ENCODE assay signal across 20 cellular contexts in the genomic region with DNA sequence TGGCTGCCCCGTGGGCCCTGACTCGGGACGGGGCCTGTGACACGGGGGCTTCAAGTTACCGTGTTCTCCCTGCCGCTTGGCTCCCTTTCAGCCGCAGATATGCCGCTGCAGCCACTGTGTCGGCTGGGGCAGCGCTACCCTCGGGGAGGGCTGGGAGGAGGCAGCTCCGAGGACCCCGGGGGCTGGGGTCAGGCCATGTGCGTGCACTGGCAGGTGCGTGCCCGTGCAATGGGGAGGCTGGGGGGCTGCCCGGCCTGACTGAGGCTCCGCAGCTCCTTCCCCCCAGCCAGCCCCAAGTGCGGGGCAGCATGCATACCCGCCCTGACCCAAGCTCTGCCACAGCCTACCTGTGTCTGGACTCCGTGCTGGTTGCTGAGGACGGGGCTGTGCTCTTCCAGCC. TPM values are rescaled to one million over a fixed set of nuclear protein-coding genes. Genes with fewer than 3 reads are reported as not detected.
A peak's percentile ranks its signal among the peaks of the same experiment; 100 is the strongest.
DNase-seq lines count a peak whose midpoint lies in the region; ATAC-seq and TF ChIP-seq lines count a peak whose summit lies in the region.
"Had no signal": no experiment of that assay in that cellular context is flagged by ENCODE, and none has a peak within 500 bp of the region (broad histone marks: within the 10 kb centered on the region; RNA-seq: fewer than 3 reads in every experiment).

No MANE protein-coding gene starts in this region.

- no peak overlapping the region for H3K23ac ChIP-seq in mesenchymal stem cell (ENCODE audit: low read length in 2 of 2)

- H3K4me3 ChIP-seq in right cardiac atrium (ENCODE audit: low read length) (no peak overlapping the region), mesenchymal stem cell (ENCODE audit: insufficient read depth in 1 of 2, low read depth in 1 of 2, low read length in 2 of 2) (no peak overlapping the region)
- H3K4me3 ChIP-seq: GM12878, HAP-1 had no signal

- no peak overlapping the region for H3K4ac ChIP-seq in mesenchymal stem cell (ENCODE audit: low read depth in 1 of 2, low read length in 2 of 2)

- peaks cover 3% of the 10 kb centered on the region for H3K27me3 Mint-ChIP-seq in glutamatergic neuron (ENCODE audit: unreplicated experiment)
- peaks cover 13% of the 10 kb centered on the region for H3K27me3 Mint-ChIP-seq in stimulated activated memory B cell treated with anti-CD40 and anti-IgM and Interleukin-4, amounts not matched to agents 10 μg/mL and 1 μg/mL and 100 μg/mL, for 72 hours
- H3K27me3 Mint-ChIP-seq: CD4-positive, alpha-beta T cell; CD8-positive, alpha-beta memory T cell had no signal

- H3K9me3 Mint-ChIP-seq in glutamatergic neuron (ENCODE audit: unreplicated experiment) = peaks cover 16% of the 10 kb centered on the region
- peaks cover 15% of the 10 kb centered on the region for H3K9me3 Mint-ChIP-seq in stimulated activated memory B cell treated with anti-CD40 and anti-IgM and Interleukin-4, amounts not matched to agents 10 μg/mL and 1 μg/mL and 100 μg/mL, for 72 hours
- H3K9me3 Mint-ChIP-seq: CD4-positive, alpha-beta T cell had no signal

- 93% methylated on average over 22 of the region's 22 CpGs for WGBS in right cardiac atrium
- 93% methylated on average over 22 of the region's 22 CpGs for WGBS in mesenchymal stem cell

- no peak overlapping the region for H3K4me3 Mint-ChIP-seq in glutamatergic neuron (ENCODE audit: unreplicated experiment)
- no peak overlapping the region for H3K4me3 Mint-ChIP-seq in stimulated activated memory B cell treated with anti-CD40 and anti-IgM and Interleukin-4, amounts not matched to agents 10 μg/mL and 1 μg/mL and 100 μg/mL, for 72 hours
- H3K4me3 Mint-ChIP-seq: CD14-positive monocyte; CD4-positive, alpha-beta T cell; CD8-positive, alpha-beta memory T cell; HFFc6 had no signal

- H2AK5ac ChIP-seq in mesenchymal stem cell (ENCODE audit: low read length, severe bottlenecking) = no peak overlapping the region

- no peaks in the 10 kb centered on the region for H3K27me3 ChIP-seq in right cardiac atrium (ENCODE audit: control insufficient read depth, insufficient read depth)
- peaks cover 0 to 28% of the 10 kb centered on the region in 2 experiments for H3K27me3 ChIP-seq in mesenchymal stem cell (ENCODE audit: control insufficient read depth in 1 of 2, insufficient read depth in 1 of 2, low read length in 2 of 2)

- no peak overlapping the region for H2BK12ac ChIP-seq in mesenchymal stem cell (ENCODE audit: low read length in 2 of 2)

- no peak overlapping the region for H2BK15ac ChIP-seq in mesenchymal stem cell (ENCODE audit: low read depth, poor library complexity, severe bottlenecking)

- H3K4me2 ChIP-seq in mesenchymal stem cell (ENCODE audit: low read length, poor library complexity, severe bottlenecking) = no peak overlapping the region

- H3K36me3 ChIP-seq in mesenchymal stem cell (ENCODE audit: control insufficient read depth in 1 of 2, insufficient read depth in 2 of 2, low read depth in 1 of 2, low read length in 2 of 2) = no peaks in the 10 kb centered on the region
- H3K36me3 ChIP-seq: HAP-1 had no signal

- H3K4me1 ChIP-seq in right cardiac atrium (ENCODE audit: control insufficient read depth, insufficient read depth, low read length) (no peaks in the 10 kb centered on the region), mesenchymal stem cell (ENCODE audit: control insufficient read depth, insufficient read depth, low read depth, low read length) (peaks cover 2% of the 10 kb centered on the region)
- H3K4me1 ChIP-seq: HAP-1 had no signal

- H3K18ac ChIP-seq in mesenchymal stem cell (ENCODE audit: low read depth in 1 of 2, low read length in 2 of 2) = no peak overlapping the region

- H3K9ac ChIP-seq in mesenchymal stem cell (ENCODE audit: low read length) = no peak overlapping the region

- H2AFZ ChIP-seq in mesenchymal stem cell (ENCODE audit: low read depth, low read length) = no peak overlapping the region

- no peak overlapping the region for H3K14ac ChIP-seq in mesenchymal stem cell (ENCODE audit: low read length in 2 of 2)

- H4K91ac ChIP-seq in mesenchymal stem cell (ENCODE audit: low read length) = no peak overlapping the region

- peaks cover 5% of the 10 kb centered on the region for H3K4me1 Mint-ChIP-seq in glutamatergic neuron (ENCODE audit: low read depth, unreplicated experiment)
- no peaks in the 10 kb centered on the region for H3K4me1 Mint-ChIP-seq in stimulated activated memory B cell treated with anti-CD40 and anti-IgM and Interleukin-4, amounts not matched to agents 10 μg/mL and 1 μg/mL and 100 μg/mL, for 72 hours
- H3K4me1 Mint-ChIP-seq: CD14-positive monocyte; CD8-positive, alpha-beta memory T cell had no signal

- H3K36me3 Mint-ChIP-seq in glutamatergic neuron (ENCODE audit: unreplicated experiment) = peaks cover 10% of the 10 kb centered on the region
- no peaks in the 10 kb centered on the region for H3K36me3 Mint-ChIP-seq in stimulated activated memory B cell treated with anti-CD40 and anti-IgM and Interleukin-4, amounts not matched to agents 10 μg/mL and 1 μg/mL and 100 μg/mL, for 72 hours
- H3K36me3 Mint-ChIP-seq: CD14-positive monocyte; CD8-positive, alpha-beta memory T cell had no signal

- no peak for ATAC-seq in right cardiac atrium
- ATAC-seq in stimulated activated memory B cell treated with anti-CD40 and anti-IgM and Interleukin-4, amounts not matched to agents 10 μg/mL and 1 μg/mL and 100 μg/mL, for 72 hours = peak; percentile 4
- no peak for ATAC-seq in GM18907 (IDR thresholded peaks at IDR 0.05; ENCODE audit: unreplicated experiment)
- ATAC-seq: GM12878 had no signal

- no peak overlapping the region for H3K27ac ChIP-seq in right cardiac atrium (ENCODE audit: low read length)
- no peak overlapping the region for H3K27ac ChIP-seq in mesenchymal stem cell (ENCODE audit: low read length, poor library complexity, severe bottlenecking)

- H3K79me1 ChIP-seq in mesenchymal stem cell (replicated peaks; ENCODE audit: low read length, poor library complexity, severe bottlenecking) = no peaks in the 10 kb centered on the region

- H2BK5ac ChIP-seq in mesenchymal stem cell (ENCODE audit: low read depth, low read length, poor library complexity, severe bottlenecking) = no peak overlapping the region

- no peak for TF ChIP-seq CTCF in glutamatergic neuron (IDR thresholded peaks at IDR 0.05; ENCODE audit: partially characterized antibody, unreplicated experiment)

- H2BK120ac ChIP-seq in mesenchymal stem cell (ENCODE audit: low read depth, low read length) = no peak overlapping the region

- DNase-seq in right cardiac atrium = peak; percentile 9 to 40 (median 20)
- no peak for DNase-seq in cardiac septum (ENCODE audit: low spot score)
- DNase-seq in glutamatergic neuron = peak; percentile 16
- no peak for DNase-seq in mesenchymal stem cell
- DNase-seq: CD4-positive, alpha-beta T cell; CD8-positive, alpha-beta memory T cell; DMS 273 treated with DMSO at 0.1 percent for 48 hours; DMS79; EL; GDM1; GOT3; HFFc6 had no signal

- no peak overlapping the region for H4K8ac ChIP-seq in mesenchymal stem cell (ENCODE audit: low read length)

- no peak overlapping the region for H3K27ac Mint-ChIP-seq in glutamatergic neuron (ENCODE audit: unreplicated experiment)
- no peak overlapping the region for H3K27ac Mint-ChIP-seq in stimulated activated memory B cell treated with anti-CD40 and anti-IgM and Interleukin-4, amounts not matched to agents 10 μg/mL and 1 μg/mL and 100 μg/mL, for 72 hours
- H3K27ac Mint-ChIP-seq: CD4-positive, alpha-beta T cell; HFFc6 had no signal

- intact Hi-C loops in right cardiac atrium (cut with DNase I) = no loop called here
- intact Hi-C loops in cardiac septum (cut with DNase I) = no loop called here

- no peaks in the 10 kb centered on the region for H3K9me3 ChIP-seq in right cardiac atrium (ENCODE audit: control insufficient read depth, low read length)
- peaks cover 7% of the 10 kb centered on the region for H3K9me3 ChIP-seq in mesenchymal stem cell (ENCODE audit: control insufficient read depth, low read length)

RNA-seq across cellular contexts. Expression of gene KNDC1, which starts 29.2 kb away (rescaled TPM):
- total RNA-seq in right cardiac atrium = 1 to 10 TPM in 2 of 4 donors, under 1 TPM in 2; 0.41 to 1.4 (median 0.91) TPM
- 0.23 TPM for polyA plus RNA-seq in right cardiac atrium
- total RNA-seq in cardiac septum = 0.05 TPM
- 7.4 TPM for total RNA-seq in glutamatergic neuron (ENCODE audit: unreplicated experiment)
- polyA plus RNA-seq in mesenchymal stem cell (2013, experiment 1 of 2) = 0.07 TPM
- polyA plus RNA-seq in mesenchymal stem cell (2013, experiment 2 of 2) = 0.12 TPM
- total RNA-seq: A673; CD4-positive, alpha-beta T cell; CD8-positive, alpha-beta memory T cell had no signal

RNA-seq across cellular contexts. Expression of gene UTF1, which starts 40.8 kb away (rescaled TPM):
- total RNA-seq in right cardiac atrium = not detected
- polyA plus RNA-seq in right cardiac atrium = not detected
- not detected for total RNA-seq in cardiac septum
- 0.61 TPM for total RNA-seq in glutamatergic neuron (ENCODE audit: unreplicated experiment)
- polyA plus RNA-seq in mesenchymal stem cell (2013, experiment 1 of 2) = not detected
- not detected for polyA plus RNA-seq in mesenchymal stem cell (2013, experiment 2 of 2)
- total RNA-seq: A172; A673; CD4-positive, alpha-beta T cell; CD8-positive, alpha-beta memory T cell; GM12878; HFFc6 had no signal
- polyA plus RNA-seq: BJ; CD8-positive, alpha-beta memory T cell; GM12878 had no signal

RNA-seq across cellular contexts. Expression of gene VENTX, which starts 48.4 kb away (rescaled TPM):
- under 1 TPM; 0.45 to 0.89 (median 0.68) TPM for total RNA-seq in right cardiac atrium
- 0.48 TPM for polyA plus RNA-seq in right cardiac atrium
- 0.40 TPM for total RNA-seq in cardiac septum
- 1.6 TPM for total RNA-seq in glutamatergic neuron (ENCODE audit: unreplicated experiment)
- not detected for polyA plus RNA-seq in mesenchymal stem cell (2013, experiment 1 of 2)
- not detected for polyA plus RNA-seq in mesenchymal stem cell (2013, experiment 2 of 2)
- total RNA-seq: A172; A673; CD8-positive, alpha-beta memory T cell; GM12878; HFFc6 had no signal
- polyA plus RNA-seq: BJ; CD8-positive, alpha-beta memory T cell had no signal

Comparison
In these comparisons a context has a peak if more than half of its experiments do, and no peak if none do; other contexts are left out.
1. DNase-seq: peak in right cardiac atrium (3 of 3) and glutamatergic neuron (single experiment); none in cardiac septum (single experiment) and mesenchymal stem cell (single experiment).